In the genomic region with DNA sequence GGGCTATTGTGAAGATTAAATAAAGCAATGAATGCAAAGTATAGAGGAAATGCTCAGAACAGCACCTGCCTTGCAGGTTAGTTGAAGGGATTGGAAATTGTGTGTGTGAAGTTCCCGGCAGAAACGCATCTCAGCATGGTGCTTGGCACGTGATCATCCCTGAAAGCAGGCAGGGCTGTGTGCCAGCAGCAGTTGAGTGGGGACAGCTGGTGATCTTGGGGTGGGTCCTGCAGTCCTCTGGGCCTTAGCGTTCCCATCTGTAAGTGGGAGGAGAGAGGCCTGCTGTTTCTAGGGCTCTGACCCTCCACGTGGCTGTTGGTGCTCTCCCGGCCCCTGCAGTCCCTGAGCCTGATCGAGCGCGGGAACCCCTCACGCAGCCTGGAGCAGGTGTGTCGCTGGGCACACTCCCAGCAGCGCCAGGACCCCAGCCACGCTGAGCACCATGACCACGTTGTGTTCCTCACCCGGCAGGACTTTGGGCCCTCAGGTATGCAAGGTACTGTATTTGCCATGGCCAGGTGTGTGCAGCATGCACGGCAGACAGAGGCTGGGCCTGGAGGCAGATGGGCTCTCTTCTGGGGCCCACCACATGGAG, we compare ENCODE assay signal across 16 cellular contexts. TPM values are rescaled to one million over a fixed set of nuclear protein-coding genes. Genes with fewer than 3 reads are reported as not detected.
DNase-seq lines count a peak whose midpoint lies in the region; ATAC-seq and TF ChIP-seq lines count a peak whose summit lies in the region.
"Had no signal": no experiment of that assay in that cellular context is flagged by ENCODE, and none has a peak within 500 bp of the region (broad histone marks: within the 10 kb centered on the region; RNA-seq: fewer than 3 reads in every experiment).

No MANE protein-coding gene starts in this region.

- H3K36me3 ChIP-seq in A673 (ENCODE audit: insufficient read depth, low read length, poor library complexity, severe bottlenecking) = no peaks in the 10 kb centered on the region
- H3K36me3 ChIP-seq in CD8-positive, alpha-beta T cell (ENCODE audit: insufficient read depth, low read length) = no peaks in the 10 kb centered on the region
- H3K36me3 ChIP-seq: esophagus squamous epithelium, upper lobe of left lung had no signal

- H3K9me3 ChIP-seq in A673 (ENCODE audit: low read depth, low read length, poor library complexity, severe bottlenecking) = no peaks in the 10 kb centered on the region
- no peaks in the 10 kb centered on the region for H3K9me3 ChIP-seq in CD8-positive, alpha-beta T cell (ENCODE audit: low read length)
- H3K9me3 ChIP-seq: esophagus squamous epithelium, upper lobe of left lung had no signal

- H3K27me3 Mint-ChIP-seq in CD8-positive, alpha-beta T cell (ENCODE audit: low read depth) = no peaks in the 10 kb centered on the region

- H3K36me3 Mint-ChIP-seq in CD8-positive, alpha-beta T cell = no peaks in the 10 kb centered on the region

- BruUV-seq in A673 (replicated peaks; lab: Mats Ljungman, UMichigan) = no TSS peak

- intact Hi-C loops in A673 (cut with micrococcal nuclease; ENCODE audit: unreplicated experiment) = no loop called here
- intact Hi-C loops in CD8-positive, alpha-beta T cell (cut with DNase I, micrococcal nuclease) = no loop called here

- no peak overlapping the region for H3K4me3 ChIP-seq in A673 (ENCODE audit: low read depth, low read length, poor library complexity, severe bottlenecking)
- H3K4me3 ChIP-seq in CD8-positive, alpha-beta T cell (ENCODE audit: low read depth, low read length) = no peak overlapping the region
- H3K4me3 ChIP-seq: esophagus squamous epithelium, upper lobe of left lung had no signal

- no peak for TF ChIP-seq CTCF in A673 (conservative IDR thresholded peaks at IDR 0.05; ENCODE audit: low read depth, low read length)
- TF ChIP-seq CTCF in CD8-positive, alpha-beta T cell (IDR thresholded peaks at IDR 0.05) = no peak

- H3K4me1 ChIP-seq in A673 (ENCODE audit: insufficient read depth, low read length, poor library complexity, severe bottlenecking) = peaks cover 9% of the 10 kb centered on the region
- H3K4me1 ChIP-seq in CD8-positive, alpha-beta T cell (ENCODE audit: insufficient read depth, low read length) = no peaks in the 10 kb centered on the region
- H3K4me1 ChIP-seq: upper lobe of left lung had no signal

- DNase-seq in A673 (ENCODE audit: low spot score) (peak; percentile 68), NCI-H1092 treated with DMSO at 0.1 percent for 48 hours (lab: John Stamatoyannopoulos, UW) (peak; percentile 91), NCI-H2196 (lab: John Stamatoyannopoulos, UW; ENCODE audit: unreplicated experiment) (peak; percentile 52), cerebellum (ENCODE audit: low spot score) (peak; percentile 31), T-helper 1 cell (no peak)
- no peak for DNase-seq in CD8-positive, alpha-beta T cell
- DNase-seq in effector CD4-positive, alpha-beta T cell = no peak
- DNase-seq: activated CD8-positive, alpha-beta memory T cell treated with anti-CD3 and anti-CD28 coated beads, Interleukin-2, amount 50 U/mL, for 48 hours; esophagus squamous epithelium; upper lobe of left lung had no signal

- H3K27ac Mint-ChIP-seq in CD8-positive, alpha-beta T cell = no peak overlapping the region
- H3K27ac Mint-ChIP-seq: progenitor cell of endocrine pancreas had no signal

- no peaks in the 10 kb centered on the region for H3K27me3 ChIP-seq in A673 (replicated peaks; ENCODE audit: insufficient read depth, low read depth, low read length, poor library complexity)
- H3K27me3 ChIP-seq in CD8-positive, alpha-beta T cell (ENCODE audit: insufficient read depth, low read length) = no peaks in the 10 kb centered on the region
- H3K27me3 ChIP-seq: esophagus squamous epithelium, upper lobe of left lung had no signal

- no peak overlapping the region for H3K4me3 Mint-ChIP-seq in CD8-positive, alpha-beta T cell

- POLR2A ChIA-PET in A673 (lab: Charles Lee; ENCODE audit: low non-redundant PET) = no interaction called here
- POLR2A ChIA-PET in CD8-positive, alpha-beta T cell (lab: Charles Lee) = no interaction called here

- H3K27ac ChIP-seq in A673 (ENCODE audit: low read depth, low read length, poor library complexity, severe bottlenecking) = no peak overlapping the region
- no peak overlapping the region for H3K27ac ChIP-seq in CD8-positive, alpha-beta T cell (ENCODE audit: low read depth, low read length)
- H3K27ac ChIP-seq: esophagus squamous epithelium, upper lobe of left lung had no signal

- no peaks in the 10 kb centered on the region for H3K4me1 Mint-ChIP-seq in CD8-positive, alpha-beta T cell (ENCODE audit: low read depth)

- no peak for ATAC-seq in CD8-positive, alpha-beta T cell
- no peak for ATAC-seq in HG03520 (IDR thresholded peaks at IDR 0.05; ENCODE audit: unreplicated experiment)

- no peaks in the 10 kb centered on the region for H3K9me3 Mint-ChIP-seq in CD8-positive, alpha-beta T cell

- CTCF ChIA-PET in A673 (lab: Charles Lee) = no interaction called here
- CTCF ChIA-PET in CD8-positive, alpha-beta T cell (lab: Charles Lee) = no interaction called here

RNA-seq across cellular contexts. Expression of gene TBATA, which starts 55.3 kb away (rescaled TPM):
- total RNA-seq in A673 (2021) (not detected in 2 replicates), cerebellum (not detected)
- not detected for total RNA-seq in CD8-positive, alpha-beta T cell
- total RNA-seq: chondrocyte, esophagus squamous epithelium, LHCN-M2, mesenteric fat pad, progenitor cell of endocrine pancreas, SK-MEL-5, upper lobe of left lung had no signal

RNA-seq across cellular contexts. Expression of gene ADAMTS14, which starts 57.6 kb away (rescaled TPM):
- total RNA-seq in A673 (2021) (0.09 and 0.21 TPM in 2 replicates), cerebellum (1.2 TPM)
- total RNA-seq in CD8-positive, alpha-beta T cell = not detected

Comparison
In these comparisons a context has a peak if more than half of its experiments do, and no peak if none do; other contexts are left out.
1. DNase-seq: peak in A673 (single experiment), NCI-H1092 treated with DMSO at 0.1 percent for 48 hours (single experiment), NCI-H2196 (single experiment) and cerebellum (single experiment); none in CD8-positive, alpha-beta T cell (0 of 7), T-helper 1 cell (0 of 5) and effector CD4-positive, alpha-beta T cell (single experiment).